In genomic region chr3:135267487-135267886, GRCh38 we compare ENCODE assay signal across 5 cellular contexts.
"Had no signal": no experiment of that assay in that cellular context is flagged by ENCODE, and none has a peak within 500 bp of the region (broad histone marks: within the 10 kb centered on the region; RNA-seq: fewer than 3 reads in every experiment).

No MANE protein-coding gene starts in this region.

- H3K4me3 ChIP-seq: K562 had no signal

- H3K27ac ChIP-seq: HL-60 had no signal

- H3K27me3 Mint-ChIP-seq: IgD-negative memory B cell had no signal

- ATAC-seq: HepG2, K562 had no signal

- H3K4me3 Mint-ChIP-seq: IgD-negative memory B cell had no signal

- H3K4me1 Mint-ChIP-seq: IgD-negative memory B cell had no signal

- H3K27ac Mint-ChIP-seq: IgD-negative memory B cell had no signal

- DNase-seq: IMR-90 had no signal
